Comparison of ENCODE assay signal across 33 cellular contexts in genomic region chr3:97504463-97504862, GRCh38.
"Had no signal": no experiment of that assay in that cellular context is flagged by ENCODE, and none has a peak within 500 bp of the region (broad histone marks: within the 10 kb centered on the region; RNA-seq: fewer than 3 reads in every experiment).

No MANE protein-coding gene starts in this region.

- H3K4me3 ChIP-seq: cardiac muscle cell, colonic mucosa, MG63, PC-9 had no signal

- H3K27me3 ChIP-seq: brain microvascular endothelial cell, cardiac muscle cell, colonic mucosa, MG63 had no signal

- H3K9me3 ChIP-seq: colonic mucosa, MG63 had no signal

- FAIRE-seq: RCC 7860 had no signal

- DNase-seq: activated CD4-positive, alpha-beta T cell treated with anti-CD3 and anti-CD28 coated beads, Interleukin-2, amount 10 ng/mL, durations not matched to agents 24 days and 14 days; activated CD4-positive, alpha-beta T cell treated with anti-CD3 and anti-CD28 coated beads, Interleukin-2, amount 50 U/mL, for 4 hours; activated CD8-positive, alpha-beta T cell treated with anti-CD3 and anti-CD28 coated beads for 36 hours; activated effector memory CD4-positive, alpha-beta T cell treated with anti-CD3 and anti-CD28 coated beads, Interleukin-2, amount 50 U/mL, for 16 hours; activated naive CD4-positive, alpha-beta T cell; activated naive CD4-positive, alpha-beta T cell treated with anti-CD3 and anti-CD28 coated beads, Interleukin-2, amount 50 U/mL, for 16 hours; activated naive CD8-positive, alpha-beta T cell treated with anti-CD3 and anti-CD28 coated beads for 36 hours; activated T-cell treated with anti-CD3 and anti-CD28 coated beads, Interleukin-2, amount 50 U/mL, for 1 hour; activated T-cell treated with anti-CD3 and anti-CD28 coated beads, Interleukin-2, amount 50 U/mL, for 72 hours; amniotic stem cell; aorta; brain microvascular endothelial cell; colonic mucosa; MG63; MV-4-11; NCI-H1092; NCI-H1436 treated with DMSO at 0.1 percent for 48 hours; NCI-H1694 treated with DMSO at 0.1 percent for 48 hours; NCI-H2029 treated with DMSO at 0.1 percent for 48 hours; NCI-H2107; NCI-H2171; NCI-H226; NCI-H446 treated with DMSO at 0.1 percent for 48 hours; NCI-H524; NCI-H69; NK-92 treated with Interleukin-12 subunit alpha and Interleukin-12 subunit beta, amount 100 ng/mL, for 24 hours; PC-9; SIG-M5; SW 1271; T1000 had no signal

- H3K36me3 ChIP-seq: brain microvascular endothelial cell, cardiac muscle cell, colonic mucosa, MG63 had no signal

- H3K4me1 ChIP-seq: colonic mucosa had no signal

- H3K27ac ChIP-seq: brain microvascular endothelial cell, cardiac muscle cell, colonic mucosa, PC-9, RWPE1 had no signal
